ENCODE assay signal across 8 cellular contexts in genomic region chr11:65779919-65780769, GRCh38. TPM values are rescaled to one million over a fixed set of nuclear protein-coding genes. Genes with fewer than 3 reads are reported as not detected.
DNase-seq lines count a peak whose midpoint lies in the region; ATAC-seq and TF ChIP-seq lines count a peak whose summit lies in the region.

No MANE protein-coding gene starts in this region.

- intact Hi-C loops in uterus (cut with DNase I; ENCODE audit: low total_unique reads), result no loop called here

- H3K4me1 ChIP-seq in right atrium auricular region (peaks cover 0 to 20% of the 10 kb centered on the region in 2 donors), uterus (no peaks in the 10 kb centered on the region)

- ATAC-seq in GM21825 (IDR thresholded peaks at IDR 0.05; ENCODE audit: unreplicated experiment) (peak; percentile 39), T-helper 17 cell (peak; percentile 80)

- no peak overlapping the region for H3K27ac Mint-ChIP-seq in T-helper 17 cell

- TF ChIP-seq POLR2A in uterus (IDR thresholded peaks at IDR 0.05), result peak in 1 of 2 donors; percentile 30

- H3K36me3 ChIP-seq in right atrium auricular region (peaks cover 30% of the 10 kb centered on the region), uterus (no peaks in the 10 kb centered on the region)

- peaks cover 15% of the 10 kb centered on the region for H3K4me1 Mint-ChIP-seq in T-helper 17 cell

- no peaks in the 10 kb centered on the region for H3K9me3 ChIP-seq in T-helper 17 cell (ENCODE audit: control insufficient read depth, low read length, poor library complexity, severe bottlenecking)
- no peaks in the 10 kb centered on the region for H3K9me3 ChIP-seq in right atrium auricular region
- no peaks in the 10 kb centered on the region for H3K9me3 ChIP-seq in uterus

- peak overlapping the region; percentile 93 for H3K4me3 Mint-ChIP-seq in T-helper 17 cell

- H3K27me3 Mint-ChIP-seq in T-helper 17 cell, result no peaks in the 10 kb centered on the region

- H3K27ac ChIP-seq in right atrium auricular region (peak overlapping the region; percentile 77 to 81), uterus (peak overlapping the region; percentile 62 to 70)

- TF ChIP-seq CTCF in right atrium auricular region (IDR thresholded peaks at IDR 0.05) (peak; percentile 90 to 96), uterus (IDR thresholded peaks at IDR 0.05) (peak; percentile 50 to 90 (median 88))

- H3K4me3 ChIP-seq in right atrium auricular region (peak overlapping the region; percentile 71 to 96), uterus (peak overlapping the region; percentile 59 to 92)

- no peaks in the 10 kb centered on the region for H3K36me3 Mint-ChIP-seq in T-helper 17 cell (ENCODE audit: low read depth)

- peak; percentile 80 for DNase-seq in EL
- peak; percentile 63 for DNase-seq in M059J (ENCODE audit: low read depth)
- peak; percentile 61 to 78 (median 63) for DNase-seq in T-helper 17 cell
- DNase-seq in amygdala (lab: John Stamatoyannopoulos, UW), result peak in 38 of 56 donors; percentile 10 to 77 (median 50)
- DNase-seq in right atrium auricular region (ENCODE audit: low spot score), result peak; percentile 78
- peak; percentile 57 for DNase-seq in pulmonary artery endothelial cell (ENCODE audit: low read depth, low spot score)
- DNase-seq in uterus, result peak; percentile 39 to 70

- H3K27me3 ChIP-seq in right atrium auricular region (peaks cover 0 to 2% of the 10 kb centered on the region in 2 donors), uterus (peaks cover 0 to 2% of the 10 kb centered on the region in 2 donors)

RNA-seq across cellular contexts. Expression of gene AP5B1, which starts 0.6 kb away (rescaled TPM):
- total RNA-seq in M059J (2014; rRNA removed; shearing (Covaris generic)), result 5.9 and 13.0 TPM in 2 replicates
- total RNA-seq in T-helper 17 cell, result 10 to 100 TPM; 12.5 to 17.4 TPM
- 10 to 100 TPM in 1 of 2 donors, 1 to 10 TPM in 1; 9.5 to 14.3 TPM for total RNA-seq in right atrium auricular region
- 7.6 and 8.6 TPM in 2 replicates for total RNA-seq in pulmonary artery endothelial cell
- total RNA-seq in uterus, result 10 to 100 TPM in 1 of 4 donors, 1 to 10 TPM in 3; 2.4 to 17.1 (median 5.7) TPM

RNA-seq across cellular contexts. Expression of gene OVOL1, which starts 6.7 kb away (rescaled TPM):
- total RNA-seq in M059J (2014; rRNA removed; shearing (Covaris generic)), result not detected in 2 replicates
- under 1 TPM in 1 of 2 donors, not detected in 1; 0.39 TPM for total RNA-seq in T-helper 17 cell
- total RNA-seq in right atrium auricular region, result not detected
- not detected in 2 replicates for total RNA-seq in pulmonary artery endothelial cell
- 1 to 10 TPM in 1 of 4 donors, not detected in 3; 1.0 TPM for total RNA-seq in uterus

RNA-seq across cellular contexts. Expression of gene SNX32, which starts 53.6 kb away (rescaled TPM):
- 0.12 TPM in 1 of 2 replicates, not detected in the other for total RNA-seq in M059J (2014; rRNA removed; shearing (Covaris generic))
- under 1 TPM; 0.27 to 0.34 TPM for total RNA-seq in T-helper 17 cell
- total RNA-seq in right atrium auricular region, result under 1 TPM; 0.20 to 0.37 TPM
- 0.14 and 0.79 TPM in 2 replicates for total RNA-seq in pulmonary artery endothelial cell
- 1 to 10 TPM in 1 of 4 donors, under 1 TPM in 1, not detected in 2; 0.58 to 2.6 TPM for total RNA-seq in uterus

RNA-seq across cellular contexts. Expression of gene RNASEH2C, which starts 59.5 kb away (rescaled TPM):
- total RNA-seq in M059J (2014; rRNA removed; shearing (Covaris generic)), result 45.0 and 48.2 TPM in 2 replicates
- total RNA-seq in T-helper 17 cell, result 10 to 100 TPM; 30.8 to 34.3 TPM
- 100 to 1,000 TPM; 105 to 194 TPM for total RNA-seq in right atrium auricular region
- total RNA-seq in pulmonary artery endothelial cell, result 38.1 and 46.3 TPM in 2 replicates
- 100 to 1,000 TPM in 1 of 4 donors, 10 to 100 TPM in 3; 35.2 to 107 (median 65.4) TPM for total RNA-seq in uterus

Comparison
In these comparisons a context has a peak if more than half of its experiments do, and no peak if none do; other contexts are left out.
1. Peak in every context shown above with its lines: DNase-seq, ATAC-seq, H3K4me3 ChIP-seq and H3K27ac ChIP-seq.